In the genomic region with DNA sequence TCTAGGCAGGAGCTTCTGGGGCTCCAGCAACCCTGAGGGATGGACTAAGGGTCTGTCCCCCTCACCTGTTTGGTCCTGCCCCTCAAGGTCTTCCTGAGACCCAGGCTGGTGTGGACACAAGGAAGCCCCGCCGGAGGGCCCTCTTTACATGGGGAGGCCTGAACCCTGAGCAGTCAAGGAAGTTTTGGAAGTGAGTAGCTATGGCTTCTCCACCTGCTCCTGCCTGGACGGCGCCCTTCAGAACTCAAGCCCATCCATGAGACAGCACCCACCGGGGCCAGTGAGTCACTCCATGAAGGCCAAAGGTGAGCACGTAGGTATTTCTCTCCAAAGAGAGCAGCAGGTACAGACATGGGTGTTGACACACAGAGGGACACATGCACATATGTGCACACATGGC, we compare ENCODE assay signal across 17 cellular contexts.
DNase-seq lines count a peak whose midpoint lies in the region; ATAC-seq, FAIRE-seq and TF ChIP-seq lines count a peak whose summit lies in the region.
"Had no signal": no experiment of that assay in that cellular context is flagged by ENCODE, and none has a peak within 500 bp of the region (broad histone marks: within the 10 kb centered on the region; RNA-seq: fewer than 3 reads in every experiment).

No MANE protein-coding gene starts in this region.

- intact Hi-C loops in kidney (cut with DNase I) (no loop called here), sciatic nerve (cut with DNase I) (no loop called here)

- no peaks in the 10 kb centered on the region for H3K4me1 Mint-ChIP-seq in activated T-cell treated with anti-CD3 and anti-CD28 coated beads, Interleukin-2, amount 50 U/mL, for 4 hours (ENCODE audit: low read depth)

- no peak for ATAC-seq in sciatic nerve
- no peak for ATAC-seq in activated T-cell treated with anti-CD3 and anti-CD28 coated beads, Interleukin-2, amount 50 U/mL, for 4 hours
- no peak for ATAC-seq in GM21529 (IDR thresholded peaks at IDR 0.05; ENCODE audit: unreplicated experiment)

- H3K27ac ChIP-seq in BLaER1 (peak overlapping the region; percentile 13; the same call in 1 of the 2 replicates), kidney (ENCODE audit: low read depth in 2 of 2, low read length in 2 of 2) (no peak overlapping the region)
- H3K27ac ChIP-seq: C4-2B had no signal

- peaks cover 61% of the 10 kb centered on the region for H3K4me1 ChIP-seq in BLaER1
- H3K4me1 ChIP-seq in kidney (ENCODE audit: control insufficient read depth in 1 of 2, insufficient read depth in 1 of 2, low read depth in 1 of 2, low read length in 2 of 2), result peaks cover 0 to 3% of the 10 kb centered on the region in 2 donors

- no peaks in the 10 kb centered on the region for H3K9me3 Mint-ChIP-seq in activated T-cell treated with anti-CD3 and anti-CD28 coated beads, Interleukin-2, amount 50 U/mL, for 4 hours

- H3K4me2 ChIP-seq in BLaER1, result no peak overlapping the region

- H4K20me1 ChIP-seq in BLaER1, result no peaks in the 10 kb centered on the region

- no peaks in the 10 kb centered on the region for H3K27me3 Mint-ChIP-seq in activated T-cell treated with anti-CD3 and anti-CD28 coated beads, Interleukin-2, amount 50 U/mL, for 4 hours (ENCODE audit: low read depth)

- H3K36me3 ChIP-seq in BLaER1 (no peaks in the 10 kb centered on the region), kidney (ENCODE audit: control insufficient read depth in 1 of 2, insufficient read depth in 2 of 2, low read length in 2 of 2) (no peaks in the 10 kb centered on the region)

- H3K4me3 Mint-ChIP-seq in activated T-cell treated with anti-CD3 and anti-CD28 coated beads, Interleukin-2, amount 50 U/mL, for 4 hours, result no peak overlapping the region

- no peak for TF ChIP-seq CTCF in kidney (IDR thresholded peaks at IDR 0.05; ENCODE audit: borderline replicate concordance, extremely low read depth, insufficient read depth)

- H3K9me3 ChIP-seq in BLaER1 (no peaks in the 10 kb centered on the region), kidney (ENCODE audit: control insufficient read depth in 1 of 2, low read length in 2 of 2) (peaks cover 0 to 3% of the 10 kb centered on the region in 2 donors)

- peak; percentile 7 for DNase-seq in activated CD8-positive, alpha-beta memory T cell treated with anti-CD3 and anti-CD28 coated beads, Interleukin-2, amount 50 U/mL, for 4 hours
- DNase-seq in activated CD8-positive, alpha-beta memory T cell treated with anti-CD3 and anti-CD28 coated beads for 24 hours, result no peak
- DNase-seq in kidney (peak; percentile 54), sciatic nerve (ENCODE audit: low spot score) (peak; percentile 28), A172 (ENCODE audit: low spot score) (no peak)
- DNase-seq in activated T-cell treated with anti-CD3 and anti-CD28 coated beads, Interleukin-2, amount 50 U/mL, for 4 hours, result no peak
- DNase-seq: 8988T, DMS153, EL, H7, Kasumi-1, NCI-H1105 treated with DMSO at 0.1 percent for 48 hours, NCI-H187, NCI-H82 had no signal

- H3K9ac ChIP-seq in BLaER1 (no peak overlapping the region), kidney (ENCODE audit: low read length in 2 of 2) (no peak overlapping the region)

- H3K27me3 ChIP-seq in BLaER1, result no peaks in the 10 kb centered on the region

- FAIRE-seq in kidney (lab: Jason Lieb, UNC), result no peak

- no peaks in the 10 kb centered on the region for H3K36me3 Mint-ChIP-seq in activated T-cell treated with anti-CD3 and anti-CD28 coated beads, Interleukin-2, amount 50 U/mL, for 4 hours (ENCODE audit: insufficient read depth)

- H3K4me3 ChIP-seq in BLaER1 (no peak overlapping the region), kidney (ENCODE audit: low read length in 2 of 2) (no peak overlapping the region)

Comparison
In these comparisons a context has a peak if more than half of its experiments do, and no peak if none do; other contexts are left out.
1. DNase-seq: peak in activated CD8-positive, alpha-beta memory T cell treated with anti-CD3 and anti-CD28 coated beads, Interleukin-2, amount 50 U/mL, for 4 hours (single experiment), kidney (single experiment) and sciatic nerve (single experiment); none in activated CD8-positive, alpha-beta memory T cell treated with anti-CD3 and anti-CD28 coated beads for 24 hours (single experiment), activated T-cell treated with anti-CD3 and anti-CD28 coated beads, Interleukin-2, amount 50 U/mL, for 4 hours (single experiment) and A172 (single experiment).